In genomic region chr7:55573234-55573504, GRCh38 we compare ENCODE assay signal across 1 cellular context.
TF ChIP-seq lines count a peak whose summit lies in the region.

No MANE protein-coding gene starts in this region.

TF ChIP-seq in GM12878, 131 proteins besides CTCF, POLR2A, EP300 and RAD21 (continued from another document):
- TF ChIP-seq POLR2AphosphoS2 (IDR thresholded peaks at IDR 0.05; ENCODE audit: low read depth, low read length) (no peak), RB1 (IDR thresholded peaks at IDR 0.05; ENCODE audit: borderline replicate concordance) (no peak), GABPA (IDR thresholded peaks at IDR 0.05; ENCODE audit: low read depth) (no peak), CBX5 (IDR thresholded peaks at IDR 0.05; ENCODE audit: low read depth) (no peak), PML (IDR thresholded peaks at IDR 0.05; ENCODE audit: low read length) (no peak), HDAC2 (IDR thresholded peaks at IDR 0.05) (no peak), ZNF24 (IDR thresholded peaks at IDR 0.05) (no peak), MTA2 (IDR thresholded peaks at IDR 0.05; ENCODE audit: low read depth) (no peak), BACH1 (IDR thresholded peaks at IDR 0.05; ENCODE audit: borderline replicate concordance) (no peak)
- TF ChIP-seq, protein P1, sequence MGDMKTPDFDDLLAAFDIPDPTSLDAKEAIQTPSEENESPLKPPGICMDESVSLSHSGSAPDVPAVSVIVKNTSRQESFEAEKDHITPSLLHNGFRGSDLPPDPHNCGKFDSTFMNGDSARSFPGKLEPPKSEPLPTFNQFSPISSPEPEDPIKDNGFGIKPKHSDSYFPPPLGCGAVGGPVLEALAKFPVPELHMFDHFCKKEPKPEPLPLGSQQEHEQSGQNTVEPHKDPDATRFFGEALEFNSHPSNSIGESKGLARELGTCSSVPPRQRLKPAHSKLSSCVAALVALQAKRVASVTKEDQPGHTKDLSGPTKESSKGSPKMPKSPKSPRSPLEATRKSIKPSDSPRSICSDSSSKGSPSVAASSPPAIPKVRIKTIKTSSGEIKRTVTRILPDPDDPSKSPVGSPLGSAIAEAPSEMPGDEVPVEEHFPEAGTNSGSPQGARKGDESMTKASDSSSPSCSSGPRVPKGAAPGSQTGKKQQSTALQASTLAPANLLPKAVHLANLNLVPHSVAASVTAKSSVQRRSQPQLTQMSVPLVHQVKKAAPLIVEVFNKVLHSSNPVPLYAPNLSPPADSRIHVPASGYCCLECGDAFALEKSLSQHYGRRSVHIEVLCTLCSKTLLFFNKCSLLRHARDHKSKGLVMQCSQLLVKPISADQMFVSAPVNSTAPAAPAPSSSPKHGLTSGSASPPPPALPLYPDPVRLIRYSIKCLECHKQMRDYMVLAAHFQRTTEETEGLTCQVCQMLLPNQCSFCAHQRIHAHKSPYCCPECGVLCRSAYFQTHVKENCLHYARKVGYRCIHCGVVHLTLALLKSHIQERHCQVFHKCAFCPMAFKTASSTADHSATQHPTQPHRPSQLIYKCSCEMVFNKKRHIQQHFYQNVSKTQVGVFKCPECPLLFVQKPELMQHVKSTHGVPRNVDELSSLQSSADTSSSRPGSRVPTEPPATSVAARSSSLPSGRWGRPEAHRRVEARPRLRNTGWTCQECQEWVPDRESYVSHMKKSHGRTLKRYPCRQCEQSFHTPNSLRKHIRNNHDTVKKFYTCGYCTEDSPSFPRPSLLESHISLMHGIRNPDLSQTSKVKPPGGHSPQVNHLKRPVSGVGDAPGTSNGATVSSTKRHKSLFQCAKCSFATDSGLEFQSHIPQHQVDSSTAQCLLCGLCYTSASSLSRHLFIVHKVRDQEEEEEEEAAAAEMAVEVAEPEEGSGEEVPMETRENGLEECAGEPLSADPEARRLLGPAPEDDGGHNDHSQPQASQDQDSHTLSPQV (IDR thresholded peaks at IDR 0.05) = no peak
- TF ChIP-seq, protein P2, sequence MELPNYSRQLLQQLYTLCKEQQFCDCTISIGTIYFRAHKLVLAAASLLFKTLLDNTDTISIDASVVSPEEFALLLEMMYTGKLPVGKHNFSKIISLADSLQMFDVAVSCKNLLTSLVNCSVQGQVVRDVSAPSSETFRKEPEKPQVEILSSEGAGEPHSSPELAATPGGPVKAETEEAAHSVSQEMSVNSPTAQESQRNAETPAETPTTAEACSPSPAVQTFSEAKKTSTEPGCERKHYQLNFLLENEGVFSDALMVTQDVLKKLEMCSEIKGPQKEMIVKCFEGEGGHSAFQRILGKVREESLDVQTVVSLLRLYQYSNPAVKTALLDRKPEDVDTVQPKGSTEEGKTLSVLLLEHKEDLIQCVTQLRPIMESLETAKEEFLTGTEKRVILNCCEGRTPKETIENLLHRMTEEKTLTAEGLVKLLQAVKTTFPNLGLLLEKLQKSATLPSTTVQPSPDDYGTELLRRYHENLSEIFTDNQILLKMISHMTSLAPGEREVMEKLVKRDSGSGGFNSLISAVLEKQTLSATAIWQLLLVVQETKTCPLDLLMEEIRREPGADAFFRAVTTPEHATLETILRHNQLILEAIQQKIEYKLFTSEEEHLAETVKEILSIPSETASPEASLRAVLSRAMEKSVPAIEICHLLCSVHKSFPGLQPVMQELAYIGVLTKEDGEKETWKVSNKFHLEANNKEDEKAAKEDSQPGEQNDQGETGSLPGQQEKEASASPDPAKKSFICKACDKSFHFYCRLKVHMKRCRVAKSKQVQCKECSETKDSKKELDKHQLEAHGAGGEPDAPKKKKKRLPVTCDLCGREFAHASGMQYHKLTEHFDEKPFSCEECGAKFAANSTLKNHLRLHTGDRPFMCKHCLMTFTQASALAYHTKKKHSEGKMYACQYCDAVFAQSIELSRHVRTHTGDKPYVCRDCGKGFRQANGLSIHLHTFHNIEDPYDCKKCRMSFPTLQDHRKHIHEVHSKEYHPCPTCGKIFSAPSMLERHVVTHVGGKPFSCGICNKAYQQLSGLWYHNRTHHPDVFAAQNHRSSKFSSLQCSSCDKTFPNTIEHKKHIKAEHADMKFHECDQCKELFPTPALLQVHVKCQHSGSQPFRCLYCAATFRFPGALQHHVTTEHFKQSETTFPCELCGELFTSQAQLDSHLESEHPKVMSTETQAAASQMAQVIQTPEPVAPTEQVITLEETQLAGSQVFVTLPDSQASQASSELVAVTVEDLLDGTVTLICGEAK (IDR thresholded peaks at IDR 0.05; ENCODE audit: borderline replicate concordance) = no peak
- TF ChIP-seq, protein P3, sequence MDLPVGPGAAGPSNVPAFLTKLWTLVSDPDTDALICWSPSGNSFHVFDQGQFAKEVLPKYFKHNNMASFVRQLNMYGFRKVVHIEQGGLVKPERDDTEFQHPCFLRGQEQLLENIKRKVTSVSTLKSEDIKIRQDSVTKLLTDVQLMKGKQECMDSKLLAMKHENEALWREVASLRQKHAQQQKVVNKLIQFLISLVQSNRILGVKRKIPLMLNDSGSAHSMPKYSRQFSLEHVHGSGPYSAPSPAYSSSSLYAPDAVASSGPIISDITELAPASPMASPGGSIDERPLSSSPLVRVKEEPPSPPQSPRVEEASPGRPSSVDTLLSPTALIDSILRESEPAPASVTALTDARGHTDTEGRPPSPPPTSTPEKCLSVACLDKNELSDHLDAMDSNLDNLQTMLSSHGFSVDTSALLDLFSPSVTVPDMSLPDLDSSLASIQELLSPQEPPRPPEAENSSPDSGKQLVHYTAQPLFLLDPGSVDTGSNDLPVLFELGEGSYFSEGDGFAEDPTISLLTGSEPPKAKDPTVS (IDR thresholded peaks at IDR 0.05; ENCODE audit: low read depth, low read length) = no peak
